In the genomic region with DNA sequence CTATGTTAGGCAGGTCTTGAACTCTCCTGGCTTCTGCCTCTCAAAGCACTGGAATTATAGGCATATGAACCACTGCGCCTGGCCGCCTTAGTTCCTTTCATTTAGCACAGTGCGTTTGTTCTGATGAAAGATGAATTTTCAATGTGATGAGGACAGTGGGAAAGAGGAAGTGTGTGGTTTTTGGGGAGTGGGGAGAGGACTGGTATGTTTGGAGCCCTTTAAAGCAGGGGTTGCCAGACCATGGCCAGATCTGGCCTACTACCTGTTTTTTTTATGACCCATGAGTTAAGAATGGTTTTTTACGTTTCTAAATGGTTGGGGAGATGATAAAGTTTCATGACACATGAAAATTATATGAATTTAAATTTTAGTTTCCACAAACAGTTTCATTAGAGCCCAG, we compare ENCODE assay signal across 21 cellular contexts. TPM values are rescaled to one million over a fixed set of nuclear protein-coding genes. Genes with fewer than 3 reads are reported as not detected.
DNase-seq lines count a peak whose midpoint lies in the region; ATAC-seq and TF ChIP-seq lines count a peak whose summit lies in the region.
"Had no signal": no experiment of that assay in that cellular context is flagged by ENCODE, and none has a peak within 500 bp of the region (broad histone marks: within the 10 kb centered on the region; RNA-seq: fewer than 3 reads in every experiment).

No MANE protein-coding gene starts in this region.

- H3K27ac ChIP-seq in GM23248 = no peak overlapping the region
- H3K27ac ChIP-seq in OCI-LY1 (ENCODE audit: low read depth, low read length, poor library complexity, severe bottlenecking) = peak overlapping the region; percentile 83
- no peak overlapping the region for H3K27ac ChIP-seq in suprapubic skin
- H3K27ac ChIP-seq: left ventricle myocardium inferior, Peyer's patch, right atrium auricular region had no signal

- no peaks in the 10 kb centered on the region for H4K20me1 ChIP-seq in GM23248 (ENCODE audit: insufficient read depth)
- no peaks in the 10 kb centered on the region for H4K20me1 ChIP-seq in OCI-LY1 (ENCODE audit: insufficient read depth, low read length)

- H3K4me1 Mint-ChIP-seq in stimulated activated naive B cell treated with anti-CD40 and anti-IgM and Interleukin-4, amounts not matched to agents 10 μg/mL and 1 μg/mL and 100 μg/mL, for 72 hours = peaks cover 4 to 23% of the 10 kb centered on the region in 2 donors

- no peaks in the 10 kb centered on the region for H3K27me3 Mint-ChIP-seq in stimulated activated naive B cell treated with anti-CD40 and anti-IgM and Interleukin-4, amounts not matched to agents 10 μg/mL and 1 μg/mL and 100 μg/mL, for 72 hours
- H3K27me3 Mint-ChIP-seq: CD4-positive, alpha-beta memory T cell; natural killer cell treated with Interleukin-12 subunit alpha and Interleukin-12 subunit beta and Interleukin-15 and Interleukin-18, amount 100 ng/mL, for 72 hours had no signal

- H3K36me3 ChIP-seq in GM23248 (ENCODE audit: low read depth) = no peaks in the 10 kb centered on the region
- H3K36me3 ChIP-seq in OCI-LY1 (ENCODE audit: insufficient read depth, low read length) = peaks cover 36% of the 10 kb centered on the region
- H3K36me3 ChIP-seq in suprapubic skin = no peaks in the 10 kb centered on the region
- H3K36me3 ChIP-seq: left ventricle myocardium inferior, Peyer's patch, right atrium auricular region, uterus had no signal

- peak overlapping the region; percentile 24 for H3K4me2 ChIP-seq in GM23248 (ENCODE audit: unreplicated experiment)
- peak overlapping the region; percentile 42 for H3K4me2 ChIP-seq in OCI-LY1 (ENCODE audit: low read length)

- peaks cover 0 to under 1% of the 10 kb centered on the region in 2 donors for H3K9me3 Mint-ChIP-seq in stimulated activated naive B cell treated with anti-CD40 and anti-IgM and Interleukin-4, amounts not matched to agents 10 μg/mL and 1 μg/mL and 100 μg/mL, for 72 hours
- H3K9me3 Mint-ChIP-seq: CD4-positive, alpha-beta memory T cell; natural killer cell treated with Interleukin-12 subunit alpha and Interleukin-12 subunit beta and Interleukin-15 and Interleukin-18, amount 100 ng/mL, for 72 hours; stimulated activated effector memory CD8-positive, alpha-beta T cell treated with anti-CD3 and anti-CD28 coated beads, Interleukin-12 subunit alpha, Interleukin-12 subunit beta, amount 100 ng/mL, for 72 hours had no signal

- H3K36me3 Mint-ChIP-seq in stimulated activated naive B cell treated with anti-CD40 and anti-IgM and Interleukin-4, amounts not matched to agents 10 μg/mL and 1 μg/mL and 100 μg/mL, for 72 hours = peaks cover 2 to 4% of the 10 kb centered on the region in 2 donors
- H3K36me3 Mint-ChIP-seq: natural killer cell treated with Interleukin-12 subunit alpha and Interleukin-12 subunit beta and Interleukin-15 and Interleukin-18, amount 100 ng/mL, for 72 hours had no signal

- in situ Hi-C loops in GM23248 (cut with MboI) = no loop called here

- TF ChIP-seq CTCF in OCI-LY1 (IDR thresholded peaks at IDR 0.05; ENCODE audit: low read length) (no peak), suprapubic skin (IDR thresholded peaks at IDR 0.05) (no peak)

- no peak for DNase-seq in GM23248
- DNase-seq in astrocyte of the hippocampus (ENCODE audit: low read depth, low spot score) = peak; percentile 38
- peak; percentile 33 for DNase-seq in stimulated activated naive B cell treated with anti-CD40 and anti-IgM and Interleukin-4, amounts not matched to agents 10 μg/mL and 1 μg/mL and 100 μg/mL, for 72 hours
- DNase-seq in suprapubic skin (ENCODE audit: low spot score in 2 of 2) = no peak
- no peak for DNase-seq in NCI-H146 treated with DMSO at 0.1 percent for 48 hours (lab: John Stamatoyannopoulos, UW; ENCODE audit: unreplicated experiment)
- DNase-seq: activated CD4-positive, alpha-beta T cell treated with anti-CD3 and anti-CD28 coated beads, Interleukin-2, amount 50 U/mL, for 4 hours; anterior cingulate cortex; CD4-positive, alpha-beta memory T cell; left ventricle myocardium inferior; NCI-H1092; NCI-H345; Peyer's patch; stimulated activated CD4-positive, alpha-beta T cell treated with anti-CD3 and anti-CD28 coated beads, Interleukin-4, amount 100 ng/mL, for 4 hours; T-helper 9 cell; uterus had no signal

- H3K79me2 ChIP-seq in GM23248 (ENCODE audit: insufficient read depth) (peaks cover 90% of the 10 kb centered on the region), OCI-LY1 (ENCODE audit: insufficient read depth, low read length) (peaks cover 91% of the 10 kb centered on the region)

- H3K27me3 ChIP-seq in GM23248 (replicated peaks; ENCODE audit: insufficient read depth) (no peaks in the 10 kb centered on the region), OCI-LY1 (ENCODE audit: insufficient read depth, low read length) (no peaks in the 10 kb centered on the region), suprapubic skin (no peaks in the 10 kb centered on the region)
- H3K27me3 ChIP-seq: Peyer's patch, right atrium auricular region, uterus had no signal

- H3K9me2 ChIP-seq in GM23248 (ENCODE audit: insufficient read depth) (no peaks in the 10 kb centered on the region), OCI-LY1 (ENCODE audit: low read depth, low read length) (no peaks in the 10 kb centered on the region)

- H3K9me3 ChIP-seq in GM23248 (ENCODE audit: low read depth) (no peaks in the 10 kb centered on the region), OCI-LY1 (ENCODE audit: low read length) (no peaks in the 10 kb centered on the region), suprapubic skin (no peaks in the 10 kb centered on the region)
- H3K9me3 ChIP-seq: left ventricle myocardium inferior, Peyer's patch, right atrium auricular region, uterus had no signal

- no peak for TF ChIP-seq EP300 in suprapubic skin (IDR thresholded peaks at IDR 0.05)

- no peak overlapping the region for H3K9ac ChIP-seq in GM23248
- H3K9ac ChIP-seq in OCI-LY1 (ENCODE audit: low read length) = peak overlapping the region; percentile 29

- 82% methylated on average over 4 of the region's 4 CpGs for WGBS in GM23248 (ENCODE audit: low coverage in 1 of 2, low lambda C conversion rate in 2 of 2, missing lambda C conversion rate in 2 of 2), 2 experiments
- 75% methylated on average over 4 of the region's 4 CpGs for WGBS in suprapubic skin

- no peak overlapping the region for H3K27ac Mint-ChIP-seq in stimulated activated naive B cell treated with anti-CD40 and anti-IgM and Interleukin-4, amounts not matched to agents 10 μg/mL and 1 μg/mL and 100 μg/mL, for 72 hours
- H3K27ac Mint-ChIP-seq: natural killer cell treated with Interleukin-12 subunit alpha and Interleukin-12 subunit beta and Interleukin-15 and Interleukin-18, amount 100 ng/mL, for 72 hours; stimulated activated effector memory CD8-positive, alpha-beta T cell treated with anti-CD3 and anti-CD28 coated beads, Interleukin-12 subunit alpha, Interleukin-12 subunit beta, amount 100 ng/mL, for 72 hours had no signal

- ATAC-seq in stimulated activated naive B cell treated with anti-CD40 and anti-IgM and Interleukin-4, amounts not matched to agents 10 μg/mL and 1 μg/mL and 100 μg/mL, for 72 hours (replicated peaks) = peak; percentile 88 to 89
- ATAC-seq in GM21737 (IDR thresholded peaks at IDR 0.05; ENCODE audit: unreplicated experiment) = no peak
- ATAC-seq: esophagus mucosa; natural killer cell treated with Interleukin-12 subunit alpha and Interleukin-12 subunit beta and Interleukin-15 and Interleukin-18, amount 100 ng/mL, for 72 hours; stimulated activated effector memory CD8-positive, alpha-beta T cell treated with anti-CD3 and anti-CD28 coated beads, Interleukin-12 subunit alpha, Interleukin-12 subunit beta, amount 100 ng/mL, for 72 hours had no signal

- H3F3A ChIP-seq in GM23248 (ENCODE audit: insufficient read depth) (peaks cover 80% of the 10 kb centered on the region), OCI-LY1 (ENCODE audit: insufficient read depth, low read length) (no peaks in the 10 kb centered on the region)

- H3K4me1 ChIP-seq in GM23248 (ENCODE audit: insufficient read depth) (peaks cover 93% of the 10 kb centered on the region), OCI-LY1 (ENCODE audit: insufficient read depth, low read length, severe bottlenecking) (peaks cover 61% of the 10 kb centered on the region), suprapubic skin (peaks cover 25% of the 10 kb centered on the region)

- H2AFZ ChIP-seq in GM23248 = no peak overlapping the region
- H2AFZ ChIP-seq in OCI-LY1 (ENCODE audit: low read length) = no peak overlapping the region

- H3K4me3 ChIP-seq in GM23248 (no peak overlapping the region), OCI-LY1 (ENCODE audit: low read depth, low read length, poor library complexity, severe bottlenecking) (peak overlapping the region; percentile 2), suprapubic skin (no peak overlapping the region)
- H3K4me3 ChIP-seq: left ventricle myocardium inferior, Peyer's patch, right atrium auricular region, uterus had no signal

- no peak overlapping the region for H3K4me3 Mint-ChIP-seq in stimulated activated naive B cell treated with anti-CD40 and anti-IgM and Interleukin-4, amounts not matched to agents 10 μg/mL and 1 μg/mL and 100 μg/mL, for 72 hours
- H3K4me3 Mint-ChIP-seq: CD4-positive, alpha-beta memory T cell; natural killer cell treated with Interleukin-12 subunit alpha and Interleukin-12 subunit beta and Interleukin-15 and Interleukin-18, amount 100 ng/mL, for 72 hours; stimulated activated effector memory CD8-positive, alpha-beta T cell treated with anti-CD3 and anti-CD28 coated beads, Interleukin-12 subunit alpha, Interleukin-12 subunit beta, amount 100 ng/mL, for 72 hours had no signal

- TF ChIP-seq POLR2A in suprapubic skin (IDR thresholded peaks at IDR 0.05) = no peak

RNA-seq across cellular contexts. Expression of a gene that starts 12.5 kb away (rescaled TPM):
- 108 and 109 TPM in 2 replicates for total RNA-seq in GM23248 (2014; rRNA removed; shearing (Covaris generic))
- 211 and 216 TPM in 2 replicates for polyA plus RNA-seq in GM23248 (2016; fragmentation: Nextera tagmentation; extraction: Ambion mirVana)
- total RNA-seq in suprapubic skin = 10 to 100 TPM; 63.2 to 79.0 (median 68.8) TPM

Comparison
In these comparisons a context has a peak if more than half of its experiments do, and no peak if none do; other contexts are left out.
1. DNase-seq: peak in astrocyte of the hippocampus (single experiment) and stimulated activated naive B cell treated with anti-CD40 and anti-IgM and Interleukin-4, amounts not matched to agents 10 μg/mL and 1 μg/mL and 100 μg/mL, for 72 hours (single experiment); none in GM23248 (single experiment), suprapubic skin (0 of 2) and NCI-H146 treated with DMSO at 0.1 percent for 48 hours (single experiment).